Comparison of ENCODE assay signal across 9 cellular contexts in genomic region chr5:111735829-111736228, GRCh38. TPM values are rescaled to one million over a fixed set of nuclear protein-coding genes. Genes with fewer than 3 reads are reported as not detected.
DNase-seq lines count a peak whose midpoint lies in the region; ATAC-seq and TF ChIP-seq lines count a peak whose summit lies in the region.
"Had no signal": no experiment of that assay in that cellular context is flagged by ENCODE, and none has a peak within 500 bp of the region (broad histone marks: within the 10 kb centered on the region; RNA-seq: fewer than 3 reads in every experiment).

No MANE protein-coding gene starts in this region.

- H3K27me3 ChIP-seq in HUES48 (ENCODE audit: control insufficient read depth, insufficient read depth, low read length) (no peaks in the 10 kb centered on the region), brain microvascular endothelial cell (replicated peaks) (no peaks in the 10 kb centered on the region)
- H3K27me3 ChIP-seq in CD8-positive, alpha-beta memory T cell (ENCODE audit: insufficient read depth, low read length, poor library complexity, severe bottlenecking): peaks cover 3% of the 10 kb centered on the region

- no peak for TF ChIP-seq CTCF in brain microvascular endothelial cell (IDR thresholded peaks at IDR 0.05; ENCODE audit: low read depth, low read length, missing control alignments)
- TF ChIP-seq CTCF in mesothelial cell of epicardium (IDR thresholded peaks at IDR 0.05; ENCODE audit: unreplicated experiment): no peak

- H3K36me3 ChIP-seq in HUES48 (ENCODE audit: control insufficient read depth, insufficient read depth, low read length) (peaks cover 54% of the 10 kb centered on the region), brain microvascular endothelial cell (replicated peaks) (peaks cover 41% of the 10 kb centered on the region)
- no peaks in the 10 kb centered on the region for H3K36me3 ChIP-seq in CD8-positive, alpha-beta memory T cell (ENCODE audit: insufficient read depth, low read length)

- no peak for ATAC-seq in HG02588 (IDR thresholded peaks at IDR 0.05; ENCODE audit: unreplicated experiment)

- H3K27ac ChIP-seq in HUES48 (ENCODE audit: low read depth, low read length) (peak overlapping the region; percentile 11), brain microvascular endothelial cell (peak overlapping the region; percentile 58)
- no peak overlapping the region for H3K27ac ChIP-seq in CD8-positive, alpha-beta memory T cell (ENCODE audit: low read depth, low read length)

- H3K9me3 Mint-ChIP-seq in mesothelial cell of epicardium: no peaks in the 10 kb centered on the region
- no peaks in the 10 kb centered on the region for H3K9me3 Mint-ChIP-seq in CD8-positive, alpha-beta memory T cell

- H3K4me1 ChIP-seq in HUES48 (ENCODE audit: control insufficient read depth, insufficient read depth, low read length): peaks cover 43% of the 10 kb centered on the region
- H3K4me1 ChIP-seq in CD8-positive, alpha-beta memory T cell (ENCODE audit: insufficient read depth, low read length): no peaks in the 10 kb centered on the region

- POLR2A ChIA-PET in CD8-positive, alpha-beta memory T cell (lab: Charles Lee): no interaction called here

- no peaks in the 10 kb centered on the region for H3K9me3 ChIP-seq in HUES48 (ENCODE audit: control insufficient read depth, insufficient read depth, low read length)
- H3K9me3 ChIP-seq in CD8-positive, alpha-beta memory T cell (ENCODE audit: low read length): no peaks in the 10 kb centered on the region

- no peak overlapping the region for H3K4me3 Mint-ChIP-seq in mesothelial cell of epicardium
- H3K4me3 Mint-ChIP-seq in CD8-positive, alpha-beta memory T cell: no peak overlapping the region

- H3K4me1 Mint-ChIP-seq in mesothelial cell of epicardium: peaks cover 73% of the 10 kb centered on the region
- peaks cover 0 to under 1% (median 0%) of the 10 kb centered on the region in 3 donors for H3K4me1 Mint-ChIP-seq in CD8-positive, alpha-beta memory T cell

- in situ Hi-C loops in brain microvascular endothelial cell (cut with HindIII; ENCODE audit: low pct_ligation_motif_present, low sequenced_read_pairs): loop anchor here (25.0 kb wide), 1 partner anchor 226 kb away; no protein-coding TSS in a partner anchor

- H3K27ac Mint-ChIP-seq in mesothelial cell of epicardium: peak overlapping the region; percentile 79
- H3K27ac Mint-ChIP-seq in CD8-positive, alpha-beta memory T cell: peak overlapping the region in 1 of 8 donors; percentile 39

- H3K4me3 ChIP-seq in HUES48 (ENCODE audit: low read depth, low read length) (no peak overlapping the region), brain microvascular endothelial cell (ENCODE audit: low read depth, low read length) (no peak overlapping the region)
- no peak overlapping the region for H3K4me3 ChIP-seq in CD8-positive, alpha-beta memory T cell (ENCODE audit: low read length)

- CTCF ChIA-PET in CD8-positive, alpha-beta memory T cell (lab: Charles Lee): no interaction called here

- DNase-seq in AG08395 (ENCODE audit: low spot score) (peak; percentile 84), brain microvascular endothelial cell (peak; percentile 98), mesothelial cell of epicardium (ENCODE audit: low spot score in 2 of 2, unreplicated experiment in 2 of 2) (no peak), NCI-H2196 (lab: John Stamatoyannopoulos, UW; ENCODE audit: unreplicated experiment) (no peak), GOT3 (lab: John Stamatoyannopoulos, UW) (no peak)
- no peak for DNase-seq in CD8-positive, alpha-beta memory T cell
- DNase-seq: SIG-M5 had no signal

- no peak overlapping the region for H3K9ac ChIP-seq in HUES48 (ENCODE audit: low read depth, low read length)

- peaks cover 32% of the 10 kb centered on the region for H3K36me3 Mint-ChIP-seq in mesothelial cell of epicardium
- H3K36me3 Mint-ChIP-seq in CD8-positive, alpha-beta memory T cell: peaks cover 0 to 2% (median 0%) of the 10 kb centered on the region in 3 donors

- no peaks in the 10 kb centered on the region for H3K27me3 Mint-ChIP-seq in mesothelial cell of epicardium (ENCODE audit: low read depth)
- peaks cover 2 to 3% of the 10 kb centered on the region in 2 donors for H3K27me3 Mint-ChIP-seq in CD8-positive, alpha-beta memory T cell

RNA-seq across cellular contexts. Expression of gene NREP, which starts 21.2 kb away (rescaled TPM):
- 756 to 790 TPM (median 778 TPM) in 3 replicates for total RNA-seq in mesothelial cell of epicardium
- total RNA-seq in CD8-positive, alpha-beta memory T cell: 1 to 10 TPM; 3.6 to 3.9 TPM
- polyA plus RNA-seq in CD8-positive, alpha-beta memory T cell: 1.9 TPM

Comparison
In these comparisons a context has a peak if more than half of its experiments do, and no peak if none do; other contexts are left out.
1. DNase-seq: peak in AG08395 (single experiment) and brain microvascular endothelial cell (single experiment); none in mesothelial cell of epicardium (0 of 2), NCI-H2196 (single experiment), GOT3 (single experiment) and CD8-positive, alpha-beta memory T cell (0 of 5).
2. RNA of gene NREP, which starts 21.2 kb away (total RNA-seq): 756 to 790 TPM in mesothelial cell of epicardium; 3.6 to 3.9 TPM in CD8-positive, alpha-beta memory T cell; every median in the first group is over 100 times any median in the second.